8 cellular contexts compared by ENCODE assay signal in genomic region chr6:3748208-3748701, GRCh38. TPM values are rescaled to one million over a fixed set of nuclear protein-coding genes. Genes with fewer than 3 reads are reported as not detected.
A peak's percentile ranks its signal among the peaks of the same experiment; 100 is the strongest.
DNase-seq lines count a peak whose midpoint lies in the region; ATAC-seq lines count a peak whose summit lies in the region.

No MANE protein-coding gene starts in this region.

- in situ Hi-C loops in SK-MEL-5 (cut with HindIII; ENCODE audit: low pct_unique_long_range_greater_than_20kb, low sequenced_read_pairs), result no loop called here

- ATAC-seq in left colon (peak; percentile 70), HG02588 (IDR thresholded peaks at IDR 0.05; ENCODE audit: unreplicated experiment) (no peak)

- intact Hi-C loops in left colon (cut with DNase I, micrococcal nuclease), result loop anchor here in 1 of 2 donors (10.0 kb wide), 1 partner anchor 237 kb away; no protein-coding TSS in a partner anchor

- H3K27ac ChIP-seq in caudate nucleus (ENCODE audit: low read depth, low read length), result peak overlapping the region; percentile 15

- DNase-seq in EL, result peak; percentile 88
- peak; percentile 84 for DNase-seq in HT-29 (ENCODE audit: low spot score)
- DNase-seq in SK-MEL-5 (ENCODE audit: low read depth, low spot score), result peak; percentile 88
- peak in 23 of 61 donors; percentile 8 to 48 (median 23) for DNase-seq in caudate nucleus (lab: John Stamatoyannopoulos, UW)
- DNase-seq in left colon, result peak; percentile 50 to 75
- DNase-seq in stimulated activated CD4-positive, alpha-beta T cell treated with anti-CD3 and anti-CD28 coated beads, TNF-alpha, amount 100 ng/mL, for 24 hours (ENCODE audit: low read depth in 3 of 3), result peak; percentile 13 to 40 (median 27)
- no peak for DNase-seq in OCI-M2 (lab: John Stamatoyannopoulos, UW; ENCODE audit: unreplicated experiment)

RNA-seq across cellular contexts. Expression of gene PXDC1, which starts 3.3 kb away (rescaled TPM):
- total RNA-seq in HT-29 (2014; rRNA removed; shearing (Covaris generic)), result 44.4 and 45.3 TPM in 2 replicates
- total RNA-seq in SK-MEL-5 (2014; rRNA removed; shearing (Covaris generic)), result 53.5 and 59.0 TPM in 2 replicates
- 102 and 111 TPM in 2 replicates for polyA plus RNA-seq in SK-MEL-5 (2015; cell fraction: cytosol; rRNA removed)
- polyA plus RNA-seq in SK-MEL-5 (2015; cell fraction: nucleus; rRNA removed), result 68.5 and 75.2 TPM in 2 replicates
- 1 to 10 TPM; 4.3 to 9.6 TPM for total RNA-seq in left colon
